In genomic region chr2:31973665-31974064, GRCh38 we compare ENCODE assay signal across 18 cellular contexts. TPM values are rescaled to one million over a fixed set of nuclear protein-coding genes. Genes with fewer than 3 reads are reported as not detected.
DNase-seq lines count a peak whose midpoint lies in the region; ATAC-seq and TF ChIP-seq lines count a peak whose summit lies in the region.
"Had no signal": no experiment of that assay in that cellular context is flagged by ENCODE, and none has a peak within 500 bp of the region (broad histone marks: within the 10 kb centered on the region; RNA-seq: fewer than 3 reads in every experiment).

No MANE protein-coding gene starts in this region.

- no peaks in the 10 kb centered on the region for H3K36me3 Mint-ChIP-seq in activated T-cell treated with anti-CD3 and anti-CD28 coated beads, Interleukin-2, amount 50 U/mL, for 72 hours (ENCODE audit: insufficient read depth in 2 of 2)
- peaks cover 5% of the 10 kb centered on the region for H3K36me3 Mint-ChIP-seq in central memory CD8-positive, alpha-beta T cell (ENCODE audit: insufficient read depth)
- H3K36me3 Mint-ChIP-seq in activated CD8-positive, alpha-beta T cell treated with anti-CD3 and anti-CD28 coated beads, Interleukin-2, amount 10 ng/mL, durations not matched to agents 7 days and 5 days (ENCODE audit: low read depth), result peaks cover 3% of the 10 kb centered on the region

- peaks cover 0 to under 1% of the 10 kb centered on the region in 2 donors for H3K9me3 Mint-ChIP-seq in activated T-cell treated with anti-CD3 and anti-CD28 coated beads, Interleukin-2, amount 50 U/mL, for 72 hours
- no peaks in the 10 kb centered on the region for H3K9me3 Mint-ChIP-seq in central memory CD8-positive, alpha-beta T cell
- H3K9me3 Mint-ChIP-seq in activated CD8-positive, alpha-beta T cell treated with anti-CD3 and anti-CD28 coated beads, Interleukin-2, amount 10 ng/mL, durations not matched to agents 7 days and 5 days (ENCODE audit: insufficient read depth), result peaks cover under 1% of the 10 kb centered on the region
- H3K9me3 Mint-ChIP-seq: CD8-positive, alpha-beta T cell; GM23338 had no signal

- CTCF ChIA-PET in activated CD8-positive, alpha-beta T cell treated with anti-CD3 and anti-CD28 coated beads, Interleukin-2, amount 10 ng/mL, durations not matched to agents 7 days and 5 days (lab: Charles Lee), result no interaction called here

- H3K79me2 ChIP-seq in MM.1S (ENCODE audit: low read length) (peaks cover 89% of the 10 kb centered on the region), hepatocyte (peaks cover 98% of the 10 kb centered on the region)

- H3K27ac ChIP-seq in MM.1S (ENCODE audit: low read length), result no peak overlapping the region
- H3K27ac ChIP-seq in hepatocyte, result no peak overlapping the region
- H3K27ac ChIP-seq: 22Rv1 had no signal

- peaks cover 26% of the 10 kb centered on the region for H3K4me1 Mint-ChIP-seq in activated T-cell treated with anti-CD3 and anti-CD28 coated beads, Interleukin-2, amount 50 U/mL, for 72 hours (ENCODE audit: low read depth)
- peaks cover 33% of the 10 kb centered on the region for H3K4me1 Mint-ChIP-seq in central memory CD8-positive, alpha-beta T cell
- peaks cover 7% of the 10 kb centered on the region for H3K4me1 Mint-ChIP-seq in activated CD8-positive, alpha-beta T cell treated with anti-CD3 and anti-CD28 coated beads, Interleukin-2, amount 10 ng/mL, durations not matched to agents 7 days and 5 days (ENCODE audit: low read depth)
- H3K4me1 Mint-ChIP-seq: GM23338 had no signal

- H3K27me3 ChIP-seq in MM.1S (replicated peaks; ENCODE audit: insufficient read depth, low read length) (no peaks in the 10 kb centered on the region), hepatocyte (no peaks in the 10 kb centered on the region)

- H3K9me2 ChIP-seq in MM.1S (replicated peaks; ENCODE audit: insufficient read depth, low read length) (no peaks in the 10 kb centered on the region), hepatocyte (replicated peaks; ENCODE audit: insufficient read depth) (no peaks in the 10 kb centered on the region)

- ATAC-seq in activated T-cell treated with anti-CD3 and anti-CD28 coated beads, Interleukin-2, amount 50 U/mL, for 72 hours (replicated peaks in 1 of 2), result no peak
- no peak for ATAC-seq in central memory CD8-positive, alpha-beta T cell (replicated peaks; ENCODE audit: extremely low read depth, poor library complexity, severe bottlenecking)
- no peak for ATAC-seq in activated CD8-positive, alpha-beta T cell treated with anti-CD3 and anti-CD28 coated beads, Interleukin-2, amount 10 ng/mL, durations not matched to agents 7 days and 5 days
- ATAC-seq: CD8-positive, alpha-beta T cell; GM23338; HepG2 had no signal

- POLR2A ChIA-PET in activated CD8-positive, alpha-beta T cell treated with anti-CD3 and anti-CD28 coated beads, Interleukin-2, amount 10 ng/mL, durations not matched to agents 7 days and 5 days (lab: Charles Lee), result no interaction called here

- H3K4me1 ChIP-seq in MM.1S (ENCODE audit: low read length) (peaks cover 13% of the 10 kb centered on the region), hepatocyte (ENCODE audit: insufficient read depth) (no peaks in the 10 kb centered on the region)

- no peak overlapping the region for H3K9ac ChIP-seq in MM.1S (ENCODE audit: low read length)

- H2AFZ ChIP-seq in MM.1S (ENCODE audit: low read length) (no peak overlapping the region), hepatocyte (no peak overlapping the region)
- H2AFZ ChIP-seq: GM23338 had no signal

- H3K27me3 Mint-ChIP-seq in activated T-cell treated with anti-CD3 and anti-CD28 coated beads, Interleukin-2, amount 50 U/mL, for 72 hours (ENCODE audit: low read depth), result no peaks in the 10 kb centered on the region
- no peaks in the 10 kb centered on the region for H3K27me3 Mint-ChIP-seq in central memory CD8-positive, alpha-beta T cell
- no peaks in the 10 kb centered on the region for H3K27me3 Mint-ChIP-seq in activated CD8-positive, alpha-beta T cell treated with anti-CD3 and anti-CD28 coated beads, Interleukin-2, amount 10 ng/mL, durations not matched to agents 7 days and 5 days (ENCODE audit: low read depth)

- DNase-seq in activated T-cell treated with anti-CD3 and anti-CD28 coated beads, Interleukin-2, amount 50 U/mL, for 72 hours, result no peak
- DNase-seq in activated T-cell treated with anti-CD3 and anti-CD28 coated beads, Interleukin-2, amount 50 U/mL, for 48 hours, result no peak
- DNase-seq in MM.1S, result peak; percentile 21
- no peak for DNase-seq in central memory CD8-positive, alpha-beta T cell (ENCODE audit: low spot score in 2 of 2)
- peak; percentile 47 for DNase-seq in iris pigment epithelial cell (ENCODE audit: low read depth)
- no peak for DNase-seq in NCI-H1436 treated with DMSO at 0.1 percent for 48 hours (lab: John Stamatoyannopoulos, UW)
- no peak for DNase-seq in activated CD8-positive, alpha-beta T cell treated with anti-CD3 and anti-CD28 coated beads, Interleukin-2, amount 10 ng/mL, durations not matched to agents 7 days and 5 days
- DNase-seq in hepatocyte (ENCODE audit: low spot score), result no peak
- DNase-seq: CD8-positive, alpha-beta T cell; COR-L47; DMS153; DMS79 treated with DMSO at 0.1 percent for 48 hours; EL; H7 had no signal

- no peak overlapping the region for H3K4me3 Mint-ChIP-seq in activated T-cell treated with anti-CD3 and anti-CD28 coated beads, Interleukin-2, amount 50 U/mL, for 72 hours
- H3K4me3 Mint-ChIP-seq in central memory CD8-positive, alpha-beta T cell, result no peak overlapping the region
- H3K4me3 Mint-ChIP-seq in activated CD8-positive, alpha-beta T cell treated with anti-CD3 and anti-CD28 coated beads, Interleukin-2, amount 10 ng/mL, durations not matched to agents 7 days and 5 days, result no peak overlapping the region
- H3K4me3 Mint-ChIP-seq: CD14-positive monocyte; CD8-positive, alpha-beta T cell; GM23338 had no signal

- H4K20me1 ChIP-seq in MM.1S (ENCODE audit: insufficient read depth, low read length) (no peaks in the 10 kb centered on the region; the same call in 1 of the 2 replicates), hepatocyte (ENCODE audit: insufficient read depth, poor library complexity, severe bottlenecking) (peaks cover 35% of the 10 kb centered on the region)

- H3K27ac Mint-ChIP-seq in activated T-cell treated with anti-CD3 and anti-CD28 coated beads, Interleukin-2, amount 50 U/mL, for 72 hours, result peak overlapping the region; percentile 70
- peak overlapping the region; percentile 70 for H3K27ac Mint-ChIP-seq in central memory CD8-positive, alpha-beta T cell (ENCODE audit: low read depth)
- no peak overlapping the region for H3K27ac Mint-ChIP-seq in activated CD8-positive, alpha-beta T cell treated with anti-CD3 and anti-CD28 coated beads, Interleukin-2, amount 10 ng/mL, durations not matched to agents 7 days and 5 days
- H3K27ac Mint-ChIP-seq: CD8-positive, alpha-beta T cell; GM23338 had no signal

- no peaks in the 10 kb centered on the region for H3F3A ChIP-seq in MM.1S (ENCODE audit: insufficient read depth, low read length)

- H3K4me2 ChIP-seq in MM.1S (ENCODE audit: low read depth, low read length) (no peak overlapping the region), hepatocyte (no peak overlapping the region)
- H3K4me2 ChIP-seq: GM23338 had no signal

- H3K4me3 ChIP-seq in MM.1S (ENCODE audit: low read length) (no peak overlapping the region), hepatocyte (no peak overlapping the region)
- H3K4me3 ChIP-seq: GM23338 had no signal

- H3K36me3 ChIP-seq in MM.1S (replicated peaks; ENCODE audit: insufficient read depth, low read length), result no peaks in the 10 kb centered on the region
- H3K36me3 ChIP-seq in hepatocyte (replicated peaks; ENCODE audit: insufficient read depth, low read depth), result no peaks in the 10 kb centered on the region

- TF ChIP-seq CTCF in MM.1S (IDR thresholded peaks at IDR 0.05; ENCODE audit: low read length) (no peak), hepatocyte (IDR thresholded peaks at IDR 0.05; ENCODE audit: poor library complexity) (no peak)

- H3K9me3 ChIP-seq in MM.1S (replicated peaks; ENCODE audit: insufficient read depth, low read length), result no peaks in the 10 kb centered on the region
- no peaks in the 10 kb centered on the region for H3K9me3 ChIP-seq in hepatocyte (ENCODE audit: low read depth)

RNA-seq across cellular contexts. Expression of gene MEMO1, which starts 37.1 kb away (rescaled TPM):
- 10 to 100 TPM; 45.9 to 47.7 TPM for total RNA-seq in activated T-cell treated with anti-CD3 and anti-CD28 coated beads, Interleukin-2, amount 50 U/mL, for 72 hours
- total RNA-seq in activated CD8-positive, alpha-beta T cell treated with anti-CD3 and anti-CD28 coated beads, Interleukin-2, amount 10 ng/mL, durations not matched to agents 7 days and 5 days, result 10 to 100 TPM; 50.5 to 51.5 TPM
- total RNA-seq in hepatocyte, result 26.0 and 58.8 TPM in 2 replicates
- 35.1 and 43.9 TPM in 2 replicates for polyA plus RNA-seq in hepatocyte

Comparison
In these comparisons a context has a peak if more than half of its experiments do, and no peak if none do; other contexts are left out.
1. DNase-seq: peak in MM.1S (single experiment) and iris pigment epithelial cell (single experiment); none in activated T-cell treated with anti-CD3 and anti-CD28 coated beads, Interleukin-2, amount 50 U/mL, for 72 hours (0 of 2), activated T-cell treated with anti-CD3 and anti-CD28 coated beads, Interleukin-2, amount 50 U/mL, for 48 hours (0 of 2), central memory CD8-positive, alpha-beta T cell (0 of 2), NCI-H1436 treated with DMSO at 0.1 percent for 48 hours (single experiment), activated CD8-positive, alpha-beta T cell treated with anti-CD3 and anti-CD28 coated beads, Interleukin-2, amount 10 ng/mL, durations not matched to agents 7 days and 5 days (single experiment) and hepatocyte (single experiment).